In the genomic region with DNA sequence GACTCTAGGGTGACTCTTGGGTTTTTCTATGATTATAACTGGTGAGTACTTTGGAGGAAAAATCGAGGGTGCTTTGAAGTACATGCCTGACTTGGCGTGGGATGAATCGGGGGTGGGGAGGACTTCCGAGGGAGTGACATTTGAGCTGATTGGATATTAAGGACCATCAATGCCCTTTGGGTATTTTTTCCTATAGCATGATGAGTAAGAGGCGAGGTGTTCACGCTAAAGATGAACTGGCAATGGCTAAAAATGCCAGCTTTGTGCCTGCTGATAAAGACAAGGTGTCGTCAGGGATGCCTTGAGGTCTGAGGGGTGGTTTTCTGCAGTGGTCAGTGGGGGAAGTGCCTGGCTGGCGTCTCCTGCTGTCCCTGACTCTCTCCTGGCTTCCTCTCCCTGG, we compare ENCODE assay signal across 1 cellular context.
TF ChIP-seq lines count a peak whose summit lies in the region.

No MANE protein-coding gene starts in this region.

TF ChIP-seq in HepG2, 621 proteins besides CTCF, POLR2A, EP300 and RAD21 (continued from another document):
- TF ChIP-seq, protein P1, sequence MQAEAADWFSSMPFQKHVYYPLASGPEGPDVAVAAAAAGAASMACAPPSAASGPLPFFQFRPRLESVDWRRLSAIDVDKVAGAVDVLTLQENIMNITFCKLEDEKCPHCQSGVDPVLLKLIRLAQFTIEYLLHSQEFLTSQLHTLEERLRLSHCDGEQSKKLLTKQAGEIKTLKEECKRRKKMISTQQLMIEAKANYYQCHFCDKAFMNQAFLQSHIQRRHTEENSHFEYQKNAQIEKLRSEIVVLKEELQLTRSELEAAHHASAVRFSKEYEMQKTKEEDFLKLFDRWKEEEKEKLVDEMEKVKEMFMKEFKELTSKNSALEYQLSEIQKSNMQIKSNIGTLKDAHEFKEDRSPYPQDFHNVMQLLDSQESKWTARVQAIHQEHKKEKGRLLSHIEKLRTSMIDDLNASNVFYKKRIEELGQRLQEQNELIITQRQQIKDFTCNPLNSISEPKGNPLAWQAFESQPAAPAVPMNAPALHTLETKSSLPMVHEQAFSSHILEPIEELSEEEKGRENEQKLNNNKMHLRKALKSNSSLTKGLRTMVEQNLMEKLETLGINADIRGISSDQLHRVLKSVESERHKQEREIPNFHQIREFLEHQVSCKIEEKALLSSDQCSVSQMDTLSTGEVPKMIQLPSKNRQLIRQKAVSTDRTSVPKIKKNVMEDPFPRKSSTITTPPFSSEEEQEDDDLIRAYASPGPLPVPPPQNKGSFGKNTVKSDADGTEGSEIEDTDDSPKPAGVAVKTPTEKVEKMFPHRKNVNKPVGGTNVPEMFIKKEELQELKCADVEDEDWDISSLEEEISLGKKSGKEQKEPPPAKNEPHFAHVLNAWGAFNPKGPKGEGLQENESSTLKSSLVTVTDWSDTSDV (CRISPR knock-in tag; IDR thresholded peaks at IDR 0.05) = no peak
- TF ChIP-seq ZNF775 (CRISPR knock-in tag; IDR thresholded peaks at IDR 0.05; ENCODE audit: borderline replicate concordance) (no peak), RXRB (CRISPR knock-in tag; IDR thresholded peaks at IDR 0.05; ENCODE audit: borderline replicate concordance) (no peak), ZNF607 (CRISPR knock-in tag; IDR thresholded peaks at IDR 0.05; ENCODE audit: borderline replicate concordance) (no peak), ZNF75D (CRISPR knock-in tag; IDR thresholded peaks at IDR 0.05; ENCODE audit: borderline replicate concordance) (no peak), ATM (IDR thresholded peaks at IDR 0.05; ENCODE audit: borderline replicate concordance) (no peak), NR3C1 (CRISPR knock-in tag; IDR thresholded peaks at IDR 0.05) (no peak), STAT5B (CRISPR knock-in tag; IDR thresholded peaks at IDR 0.05) (no peak), ZNF776 (CRISPR knock-in tag; IDR thresholded peaks at IDR 0.05) (no peak)
- TF ChIP-seq, protein P2, sequence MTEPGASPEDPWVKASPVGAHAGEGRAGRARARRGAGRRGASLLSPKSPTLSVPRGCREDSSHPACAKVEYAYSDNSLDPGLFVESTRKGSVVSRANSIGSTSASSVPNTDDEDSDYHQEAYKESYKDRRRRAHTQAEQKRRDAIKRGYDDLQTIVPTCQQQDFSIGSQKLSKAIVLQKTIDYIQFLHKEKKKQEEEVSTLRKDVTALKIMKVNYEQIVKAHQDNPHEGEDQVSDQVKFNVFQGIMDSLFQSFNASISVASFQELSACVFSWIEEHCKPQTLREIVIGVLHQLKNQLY (CRISPR knock-in tag; IDR thresholded peaks at IDR 0.05) = no peak
